Comparison of ENCODE assay signal across 1 cellular context in the genomic region with DNA sequence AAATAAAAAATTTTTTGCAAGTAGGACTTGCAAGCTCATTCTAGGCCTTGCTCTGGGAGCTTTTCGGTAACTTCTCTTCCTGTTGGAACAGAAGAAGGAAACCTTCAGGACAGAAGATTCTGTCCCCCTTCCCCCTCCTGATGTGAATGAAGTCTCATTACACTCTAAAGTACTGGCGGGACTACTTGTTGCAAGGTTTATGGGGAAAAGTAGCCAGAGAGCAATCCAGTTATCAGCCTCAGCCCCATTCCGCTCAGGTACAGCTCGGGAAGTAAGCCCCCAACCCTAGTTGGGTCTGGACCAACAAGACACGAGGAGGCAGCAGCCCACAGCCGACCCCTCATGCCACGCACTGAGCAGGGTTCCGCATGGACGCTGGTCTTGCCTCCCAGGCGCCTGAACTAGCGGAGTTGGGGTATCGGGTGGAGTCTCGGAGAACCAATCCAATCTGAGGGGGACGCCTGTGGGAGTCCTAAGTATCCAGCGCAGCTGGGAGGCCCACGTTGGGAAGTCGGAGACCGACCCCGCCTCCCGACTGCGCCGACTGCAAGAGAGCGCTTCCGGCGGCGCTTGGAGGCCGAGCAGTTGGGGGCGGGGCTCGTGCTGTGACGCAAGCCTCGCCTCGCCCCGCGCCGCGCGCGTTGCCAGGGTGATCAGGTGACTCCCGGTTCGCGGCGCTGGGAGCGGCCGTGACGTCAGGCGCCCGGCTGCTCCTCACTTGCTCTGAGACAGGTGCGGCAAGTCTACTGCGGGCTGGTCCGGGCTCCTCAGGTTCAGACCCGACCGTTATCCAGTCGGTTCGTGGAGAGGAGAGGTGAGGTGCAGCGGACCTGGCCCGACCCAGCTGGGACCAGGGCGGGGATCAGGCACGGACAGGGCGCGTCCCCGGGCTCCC.
TF ChIP-seq lines count a peak whose summit lies in the region.

A gene with protein sequence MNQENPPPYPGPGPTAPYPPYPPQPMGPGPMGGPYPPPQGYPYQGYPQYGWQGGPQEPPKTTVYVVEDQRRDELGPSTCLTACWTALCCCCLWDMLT (plus strand): TSS at position 717 of the 895 bp plus-strand sequence. CDS start 19,278 bp downstream, outside the sequence.

TF ChIP-seq in SK-N-SH, 30 proteins besides CTCF, POLR2A, EP300 and RAD21 (continued from another document):
- TF ChIP-seq TEAD4 (IDR thresholded peaks at IDR 0.05; ENCODE audit: borderline replicate concordance, insufficient read depth) = no peak
- peak; percentile 84 for TF ChIP-seq MXI1 (IDR thresholded peaks at IDR 0.05; ENCODE audit: low read depth, low read length)
